In genomic region chr7:28481131-28481926, GRCh38 we compare ENCODE assay signal across 10 cellular contexts.
DNase-seq lines count a peak whose midpoint lies in the region; ATAC-seq and TF ChIP-seq lines count a peak whose summit lies in the region.
"Had no signal": no experiment of that assay in that cellular context is flagged by ENCODE, and none has a peak within 500 bp of the region (broad histone marks: within the 10 kb centered on the region; RNA-seq: fewer than 3 reads in every experiment).

No MANE protein-coding gene starts in this region.

- peaks cover 58 to 62% of the 10 kb centered on the region in 2 experiments for H3K4me1 Mint-ChIP-seq in H9
- peaks cover 5 to 6% of the 10 kb centered on the region in 2 donors for H3K4me1 Mint-ChIP-seq in natural killer cell
- no peaks in the 10 kb centered on the region for H3K4me1 Mint-ChIP-seq in activated CD4-positive, alpha-beta T cell treated with anti-CD3 and anti-CD28 coated beads, Interleukin-2, amount 10 ng/mL, durations not matched to agents 24 days and 14 days
- H3K4me1 Mint-ChIP-seq in activated CD4-positive, alpha-beta memory T cell treated with anti-CD3 and anti-CD28 coated beads, Interleukin-2, amount 10 ng/mL, durations not matched to agents 7 days and 5 days = no peaks in the 10 kb centered on the region

- H3K4ac ChIP-seq in H9 (ENCODE audit: low read depth, low read length) = no peak overlapping the region

- CTCF ChIA-PET in activated CD4-positive, alpha-beta memory T cell treated with anti-CD3 and anti-CD28 coated beads, Interleukin-2, amount 10 ng/mL, durations not matched to agents 7 days and 5 days (lab: Charles Lee) = no interaction called here

- no peak overlapping the region for H2BK15ac ChIP-seq in H9 (ENCODE audit: low read depth, low read length)

- H3K23me2 ChIP-seq in H9 (ENCODE audit: insufficient read length, low read depth, low read length, poor library complexity, severe bottlenecking) = no peaks in the 10 kb centered on the region

- no peaks in the 10 kb centered on the region for H3K79me1 ChIP-seq in H9 (ENCODE audit: insufficient read depth, low read depth, low read length, poor library complexity, severe bottlenecking)

- no peaks in the 10 kb centered on the region for H3K79me2 ChIP-seq in H9 (ENCODE audit: insufficient read depth, low read length)

- no peak overlapping the region for H2BK20ac ChIP-seq in H9 (ENCODE audit: low read depth, low read length, poor library complexity, severe bottlenecking)

- H3K4me3 ChIP-seq in Jurkat, Clone E6-1 (ENCODE audit: low read length) = no peak overlapping the region
- H3K4me3 ChIP-seq: pancreas had no signal

- H3T11ph ChIP-seq in H9 (ENCODE audit: low read length) = no peak overlapping the region

- no peaks in the 10 kb centered on the region for H4K20me1 ChIP-seq in H9 (ENCODE audit: control insufficient read depth, insufficient read depth, insufficient read length)

- H3K27ac Mint-ChIP-seq in H9 (peak overlapping the region; percentile 24 to 28 (median 28); a peak in 5 of 7 replicates), natural killer cell (no peak overlapping the region)
- H3K27ac Mint-ChIP-seq in activated CD4-positive, alpha-beta T cell treated with anti-CD3 and anti-CD28 coated beads, Interleukin-2, amount 10 ng/mL, durations not matched to agents 24 days and 14 days = no peak overlapping the region
- no peak overlapping the region for H3K27ac Mint-ChIP-seq in activated CD4-positive, alpha-beta memory T cell treated with anti-CD3 and anti-CD28 coated beads, Interleukin-2, amount 10 ng/mL, durations not matched to agents 7 days and 5 days

- H4K91ac ChIP-seq in H9 (ENCODE audit: insufficient read length, low read depth, low read length) = no peak overlapping the region

- H3K36me3 Mint-ChIP-seq in H9 (ENCODE audit: insufficient read depth in 1 of 3, low read depth in 3 of 3) (no peaks in the 10 kb centered on the region), natural killer cell (no peaks in the 10 kb centered on the region)
- H3K36me3 Mint-ChIP-seq in activated CD4-positive, alpha-beta T cell treated with anti-CD3 and anti-CD28 coated beads, Interleukin-2, amount 10 ng/mL, durations not matched to agents 24 days and 14 days (ENCODE audit: low read depth) = no peaks in the 10 kb centered on the region
- H3K36me3 Mint-ChIP-seq in activated CD4-positive, alpha-beta memory T cell treated with anti-CD3 and anti-CD28 coated beads, Interleukin-2, amount 10 ng/mL, durations not matched to agents 7 days and 5 days (ENCODE audit: low read depth) = no peaks in the 10 kb centered on the region

- H2AFZ ChIP-seq in H9 (ENCODE audit: low read length) = no peak overlapping the region

- no peak overlapping the region for H4K5ac ChIP-seq in H9 (ENCODE audit: insufficient read length, low read depth, low read length)

- H3K27me3 Mint-ChIP-seq in H9 (ENCODE audit: low read depth) (no peaks in the 10 kb centered on the region), natural killer cell (ENCODE audit: low read depth in 2 of 2) (peaks cover 2 to 7% of the 10 kb centered on the region in 2 donors)
- H3K27me3 Mint-ChIP-seq in activated CD4-positive, alpha-beta T cell treated with anti-CD3 and anti-CD28 coated beads, Interleukin-2, amount 10 ng/mL, durations not matched to agents 24 days and 14 days = peaks cover 17% of the 10 kb centered on the region
- H3K27me3 Mint-ChIP-seq in activated CD4-positive, alpha-beta memory T cell treated with anti-CD3 and anti-CD28 coated beads, Interleukin-2, amount 10 ng/mL, durations not matched to agents 7 days and 5 days = peaks cover 2% of the 10 kb centered on the region

- no peak overlapping the region for H2BK120ac ChIP-seq in H9 (ENCODE audit: low read depth, low read length, poor library complexity, severe bottlenecking)

- ATAC-seq in GM18519 (IDR thresholded peaks at IDR 0.05; ENCODE audit: low FRiP score, unreplicated experiment) (peak; percentile 59), natural killer cell (peak in 2 of 3 donors; percentile 56 to 58)
- ATAC-seq: HCT116, pancreas had no signal

- no peak overlapping the region for H3K56ac ChIP-seq in H9 (ENCODE audit: insufficient read length, low read depth, low read length)

- H3K27ac ChIP-seq in H9 (ENCODE audit: insufficient read length, low read depth, low read length) = no peak overlapping the region
- H3K27ac ChIP-seq: pancreas had no signal

- H2AK5ac ChIP-seq in H9 (ENCODE audit: insufficient read length, low read length) = no peak overlapping the region

- no CpG with 5 or more reads among the region's 7 CpGs for WGBS in H9 (ENCODE audit: extremely low coverage, insufficient read length, low lambda C conversion rate)

- no peak overlapping the region for H2BK12ac ChIP-seq in H9 (ENCODE audit: insufficient read length, low read depth, low read length)

- H3K9ac ChIP-seq in H9 (ENCODE audit: extremely low read depth, insufficient read length, low read length) = no peak overlapping the region

- no peak overlapping the region for H3K14ac ChIP-seq in H9 (ENCODE audit: insufficient read depth, low read length)

- H3K9me3 ChIP-seq in H9 (ENCODE audit: control insufficient read depth, low read depth, low read length) = no peaks in the 10 kb centered on the region
- H3K9me3 ChIP-seq: pancreas had no signal

- no peaks in the 10 kb centered on the region for H3K27me3 ChIP-seq in H9 (ENCODE audit: insufficient read depth, low read length)
- H3K27me3 ChIP-seq: pancreas had no signal

- H3K9me3 Mint-ChIP-seq in H9 (no peaks in the 10 kb centered on the region), natural killer cell (no peaks in the 10 kb centered on the region)
- no peaks in the 10 kb centered on the region for H3K9me3 Mint-ChIP-seq in activated CD4-positive, alpha-beta T cell treated with anti-CD3 and anti-CD28 coated beads, Interleukin-2, amount 10 ng/mL, durations not matched to agents 24 days and 14 days
- H3K9me3 Mint-ChIP-seq in activated CD4-positive, alpha-beta memory T cell treated with anti-CD3 and anti-CD28 coated beads, Interleukin-2, amount 10 ng/mL, durations not matched to agents 7 days and 5 days = no peaks in the 10 kb centered on the region

- TF ChIP-seq CTCF in H9 (conservative IDR thresholded peaks at IDR 0.05) (no peak), natural killer cell (IDR thresholded peaks at IDR 0.05) (no peak)

- H3K18ac ChIP-seq in H9 (ENCODE audit: insufficient read length, low read depth, low read length) = no peak overlapping the region

- no peak for DNase-seq in H9
- DNase-seq in Jurkat, Clone E6-1 (ENCODE audit: low read depth, low spot score) = peak; percentile 31
- DNase-seq in natural killer cell = no peak
- DNase-seq in LoVo (ENCODE audit: low spot score) = no peak
- DNase-seq in activated CD4-positive, alpha-beta T cell treated with anti-CD3 and anti-CD28 coated beads, Interleukin-2, amount 10 ng/mL, durations not matched to agents 24 days and 14 days = no peak
- no peak for DNase-seq in NCI-H2227 (lab: John Stamatoyannopoulos, UW; ENCODE audit: unreplicated experiment)
- no peak for DNase-seq in activated CD4-positive, alpha-beta memory T cell treated with anti-CD3 and anti-CD28 coated beads, Interleukin-2, amount 10 ng/mL, durations not matched to agents 7 days and 5 days
- DNase-seq: pancreas had no signal

- peaks cover 27% of the 10 kb centered on the region; the same call in 1 of the 2 replicates for H3K4me1 ChIP-seq in H9 (ENCODE audit: insufficient read depth, low read length)
- H3K4me1 ChIP-seq: pancreas had no signal

- POLR2A ChIA-PET in activated CD4-positive, alpha-beta memory T cell treated with anti-CD3 and anti-CD28 coated beads, Interleukin-2, amount 10 ng/mL, durations not matched to agents 7 days and 5 days (lab: Charles Lee) = no interaction called here

- no peak overlapping the region for H2BK5ac ChIP-seq in H9 (ENCODE audit: insufficient read length, low read length)

- H3K23ac ChIP-seq in H9 (ENCODE audit: insufficient read length, low read depth, low read length) = no peak overlapping the region

- intact Hi-C loops in natural killer cell (cut with micrococcal nuclease) = no loop called here
- intact Hi-C loops in activated CD4-positive, alpha-beta T cell treated with anti-CD3 and anti-CD28 coated beads, Interleukin-2, amount 10 ng/mL, durations not matched to agents 24 days and 14 days (cut with micrococcal nuclease) = no loop called here

- no peak overlapping the region for H3K4me2 ChIP-seq in H9 (ENCODE audit: insufficient read depth, insufficient read length, low read length)

- H3K4me3 Mint-ChIP-seq in H9 = peak overlapping the region in 1 of 2 experiments; percentile 4; a peak in 1 of 5 replicates
- H3K4me3 Mint-ChIP-seq in natural killer cell = no peak overlapping the region
- H3K4me3 Mint-ChIP-seq in activated CD4-positive, alpha-beta T cell treated with anti-CD3 and anti-CD28 coated beads, Interleukin-2, amount 10 ng/mL, durations not matched to agents 24 days and 14 days = no peak overlapping the region
- H3K4me3 Mint-ChIP-seq in activated CD4-positive, alpha-beta memory T cell treated with anti-CD3 and anti-CD28 coated beads, Interleukin-2, amount 10 ng/mL, durations not matched to agents 7 days and 5 days = no peak overlapping the region

- no peak overlapping the region for H4K8ac ChIP-seq in H9 (replicated peaks; ENCODE audit: insufficient read length, low read depth, low read length)

Comparison
In these comparisons a context has a peak if more than half of its experiments do, and no peak if none do; other contexts are left out.
1. H3K27ac Mint-ChIP-seq: peak in H9 (3 of 3); none in natural killer cell (0 of 2), activated CD4-positive, alpha-beta T cell treated with anti-CD3 and anti-CD28 coated beads, Interleukin-2, amount 10 ng/mL, durations not matched to agents 24 days and 14 days (single experiment) and activated CD4-positive, alpha-beta memory T cell treated with anti-CD3 and anti-CD28 coated beads, Interleukin-2, amount 10 ng/mL, durations not matched to agents 7 days and 5 days (single experiment).